In genomic region chr6:170584181-170584953, GRCh38 we compare ENCODE assay signal across 7 cellular contexts. TPM values are rescaled to one million over a fixed set of nuclear protein-coding genes. Genes with fewer than 3 reads are reported as not detected.
DNase-seq lines count a peak whose midpoint lies in the region; ATAC-seq, FAIRE-seq and TF ChIP-seq lines count a peak whose summit lies in the region.

Gene PDCD2 (minus strand): TSS chr6:170584637. CDS start chr6:170584581, 56 bp downstream.

- H3K4me1 ChIP-seq in astrocyte (ENCODE audit: insufficient read depth, low read length), result peaks cover 11% of the 10 kb centered on the region

- TF ChIP-seq POLR2A in GM18505 (IDR thresholded peaks at IDR 0.05; ENCODE audit: borderline replicate concordance, extremely low read depth, insufficient read depth, insufficient read length), result peak; percentile 93

- H3K4me1 Mint-ChIP-seq in T-helper 2 cell treated with Interferon-gamma antibody and Interleukin-4, amounts not matched to agents 5 μg/mL and 100 μg/mL, for 36 hours (ENCODE audit: low read depth), result peaks cover 20% of the 10 kb centered on the region
- peaks cover 6% of the 10 kb centered on the region for H3K4me1 Mint-ChIP-seq in astrocyte (ENCODE audit: low read depth, unreplicated experiment)

- H3K27ac ChIP-seq in astrocyte (ENCODE audit: low read depth, low read length), result peak within 1 kb of the TSS; percentile 62

- no peaks in the 10 kb centered on the region for H3K9me3 ChIP-seq in astrocyte (ENCODE audit: insufficient read depth, low read depth, low read length)

- H3K9ac ChIP-seq in astrocyte (ENCODE audit: low read length), result peak within 1 kb of the TSS; percentile 91

- H3K27ac Mint-ChIP-seq in T-helper 2 cell treated with Interferon-gamma antibody and Interleukin-4, amounts not matched to agents 5 μg/mL and 100 μg/mL, for 36 hours, result peak within 1 kb of the TSS; percentile 94
- peak within 1 kb of the TSS; percentile 85 for H3K27ac Mint-ChIP-seq in astrocyte (ENCODE audit: unreplicated experiment)

- peak within 1 kb of the TSS; percentile 100 for H3K4me3 Mint-ChIP-seq in T-helper 2 cell treated with Interferon-gamma antibody and Interleukin-4, amounts not matched to agents 5 μg/mL and 100 μg/mL, for 36 hours
- H3K4me3 Mint-ChIP-seq in astrocyte (ENCODE audit: unreplicated experiment), result peak within 1 kb of the TSS; percentile 99

- H2AFZ ChIP-seq in astrocyte (ENCODE audit: low read depth, low read length), result peak within 1 kb of the TSS; percentile 94

- DNase-seq in NCI-H1930 (lab: John Stamatoyannopoulos, UW) (peak; percentile 50 to 75), astrocyte (ENCODE audit: low read depth) (peak; percentile 84), hepatic stellate cell (ENCODE audit: low spot score) (peak; percentile 91), renal cortical epithelial cell (ENCODE audit: low read depth) (peak; percentile 84)
- DNase-seq in T-helper 2 cell treated with Interferon-gamma antibody and Interleukin-4, amounts not matched to agents 5 μg/mL and 100 μg/mL, for 36 hours (ENCODE audit: low spot score), result peak; percentile 93

- ATAC-seq in GM18505 (IDR thresholded peaks at IDR 0.05; ENCODE audit: unreplicated experiment) (peak; percentile 96), HG02973 (IDR thresholded peaks at IDR 0.05; ENCODE audit: unreplicated experiment) (peak; percentile 97)

- peaks cover 11% of the 10 kb centered on the region for H4K20me1 ChIP-seq in astrocyte (ENCODE audit: insufficient read depth, low read length)

- H3K27me3 ChIP-seq in astrocyte (ENCODE audit: insufficient read depth, low read length), result no peaks in the 10 kb centered on the region

- H3K79me2 ChIP-seq in astrocyte (ENCODE audit: insufficient read depth, low read length), result peaks cover 35% of the 10 kb centered on the region

- H3K27me3 Mint-ChIP-seq in T-helper 2 cell treated with Interferon-gamma antibody and Interleukin-4, amounts not matched to agents 5 μg/mL and 100 μg/mL, for 36 hours (ENCODE audit: low read depth), result no peaks in the 10 kb centered on the region
- no peaks in the 10 kb centered on the region for H3K27me3 Mint-ChIP-seq in astrocyte (ENCODE audit: low read depth, unreplicated experiment)

- H3K36me3 Mint-ChIP-seq in T-helper 2 cell treated with Interferon-gamma antibody and Interleukin-4, amounts not matched to agents 5 μg/mL and 100 μg/mL, for 36 hours (ENCODE audit: low read depth), result peaks cover 41% of the 10 kb centered on the region
- peaks cover 2% of the 10 kb centered on the region for H3K36me3 Mint-ChIP-seq in astrocyte (ENCODE audit: low read depth, unreplicated experiment)

- no peaks in the 10 kb centered on the region for H3K9me3 Mint-ChIP-seq in T-helper 2 cell treated with Interferon-gamma antibody and Interleukin-4, amounts not matched to agents 5 μg/mL and 100 μg/mL, for 36 hours
- H3K9me3 Mint-ChIP-seq in astrocyte (ENCODE audit: unreplicated experiment), result no peaks in the 10 kb centered on the region

- FAIRE-seq in astrocyte (lab: Jason Lieb, UNC), result no peak

- peak within 1 kb of the TSS; percentile 95 for H3K4me2 ChIP-seq in astrocyte (ENCODE audit: low read length)

- peaks cover 26% of the 10 kb centered on the region for H3K36me3 ChIP-seq in astrocyte (ENCODE audit: insufficient read depth, low read length)

- TF ChIP-seq CTCF in astrocyte (IDR thresholded peaks at IDR 0.05; ENCODE audit: insufficient read depth, low read depth, low read length), result no peak

- H3K4me3 ChIP-seq in astrocyte (ENCODE audit: insufficient read depth, low read depth, low read length), result peak within 1 kb of the TSS; percentile 98

RNA-seq across cellular contexts. Expression of gene PDCD2, which starts in this region (rescaled TPM):
- total RNA-seq in astrocyte, result 60.2 and 68.4 TPM in 2 replicates
- 47.0 and 100 TPM in 2 replicates for total RNA-seq in renal cortical epithelial cell

Comparison
In these comparisons a context has a peak if more than half of its experiments do, and no peak if none do; other contexts are left out.
1. Peak in every context shown above with its lines: DNase-seq, ATAC-seq, H3K4me3 ChIP-seq and H3K27ac ChIP-seq.